ENCODE assay signal across 1 cellular context in the genomic region with DNA sequence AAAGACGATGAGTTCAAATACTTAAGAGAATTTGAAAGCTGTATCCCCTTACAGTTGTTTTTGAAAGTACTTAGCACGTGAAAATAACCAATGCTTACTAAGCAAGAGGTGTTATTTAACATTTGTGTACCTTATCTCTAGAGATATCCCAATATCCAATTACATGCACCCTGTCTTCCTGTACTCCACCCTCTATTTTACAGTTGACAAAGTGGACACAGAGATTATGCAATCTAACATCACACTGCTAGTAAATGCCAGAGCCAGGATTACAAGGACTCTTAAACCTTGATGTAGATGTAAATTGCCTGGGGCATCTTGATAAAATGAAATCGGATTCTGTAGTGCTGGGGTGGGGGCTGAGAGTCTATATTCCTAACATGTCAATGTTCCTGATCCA.
A peak's percentile ranks its signal among the peaks of the same experiment; 100 is the strongest.
TF ChIP-seq lines count a peak whose summit lies in the region.

No MANE protein-coding gene starts in this region.

TF ChIP-seq in K562, 482 proteins besides CTCF, POLR2A, EP300 and RAD21 (continued from another document):
- no peak for TF ChIP-seq MEIS2 (IDR thresholded peaks at IDR 0.05; ENCODE audit: partially characterized antibody)
- TF ChIP-seq ETS1 (conservative IDR thresholded peaks at IDR 0.05; ENCODE audit: control insufficient read depth, low read depth, low read length), result no peak
- no peak for TF ChIP-seq ZNF232 (CRISPR knock-in tag; IDR thresholded peaks at IDR 0.05)
- TF ChIP-seq PTBP1 (IDR thresholded peaks at IDR 0.05; ENCODE audit: low read depth, low read length), result no peak
- TF ChIP-seq TRIM24 (IDR thresholded peaks at IDR 0.05), result peak in 1 of 2 experiments; percentile 32; a peak in 1 of 4 replicates
- TF ChIP-seq TEAD4 (IDR thresholded peaks at IDR 0.05; ENCODE audit: low read length), result peak; percentile 34; the same call in 1 of the 2 replicates
- TF ChIP-seq TEAD4 (CRISPR knock-in tag; IDR thresholded peaks at IDR 0.05; ENCODE audit: borderline replicate concordance), result no peak
- no peak for TF ChIP-seq NR1H2 (CRISPR knock-in tag; IDR thresholded peaks at IDR 0.05)
- no peak for TF ChIP-seq HDAC6 (IDR thresholded peaks at IDR 0.05; ENCODE audit: low read depth, low read length)
- no peak for TF ChIP-seq E2F3 (CRISPR knock-in tag; IDR thresholded peaks at IDR 0.05)
- TF ChIP-seq ZNF282 (CRISPR knock-in tag; IDR thresholded peaks at IDR 0.05), result no peak
- TF ChIP-seq CCNT2 (IDR thresholded peaks at IDR 0.05; ENCODE audit: borderline replicate concordance, extremely low read depth, insufficient read length, low read depth, low read length), result no peak
- no peak for TF ChIP-seq EWSR1 (IDR thresholded peaks at IDR 0.05; ENCODE audit: borderline replicate concordance, low read depth, partially characterized antibody)
- TF ChIP-seq HIVEP1 (CRISPR knock-in tag; IDR thresholded peaks at IDR 0.05), result no peak
- TF ChIP-seq MAFK (IDR thresholded peaks at IDR 0.05; ENCODE audit: low read length), result no peak
- no peak for TF ChIP-seq BCOR (IDR thresholded peaks at IDR 0.05)
- TF ChIP-seq FOXA3 (CRISPR knock-in tag; conservative IDR thresholded peaks at IDR 0.05 in 1 of 2, IDR thresholded peaks at IDR 0.05 in 1 of 2), result no peak
- no peak for TF ChIP-seq ZNF217 (CRISPR knock-in tag; IDR thresholded peaks at IDR 0.05)
- no peak for TF ChIP-seq TCF3 (CRISPR knock-in tag; IDR thresholded peaks at IDR 0.05)
- TF ChIP-seq, protein P1, sequence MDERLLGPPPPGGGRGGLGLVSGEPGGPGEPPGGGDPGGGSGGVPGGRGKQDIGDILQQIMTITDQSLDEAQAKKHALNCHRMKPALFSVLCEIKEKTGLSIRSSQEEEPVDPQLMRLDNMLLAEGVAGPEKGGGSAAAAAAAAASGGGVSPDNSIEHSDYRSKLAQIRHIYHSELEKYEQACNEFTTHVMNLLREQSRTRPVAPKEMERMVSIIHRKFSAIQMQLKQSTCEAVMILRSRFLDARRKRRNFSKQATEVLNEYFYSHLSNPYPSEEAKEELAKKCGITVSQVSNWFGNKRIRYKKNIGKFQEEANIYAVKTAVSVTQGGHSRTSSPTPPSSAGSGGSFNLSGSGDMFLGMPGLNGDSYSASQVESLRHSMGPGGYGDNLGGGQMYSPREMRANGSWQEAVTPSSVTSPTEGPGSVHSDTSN (CRISPR knock-in tag; IDR thresholded peaks at IDR 0.05; ENCODE audit: low read depth), result no peak
- TF ChIP-seq, protein P1 (tag; conservative IDR thresholded peaks at IDR 0.05; ENCODE audit: low read depth), result no peak
- no peak for TF ChIP-seq ZNF583 (CRISPR knock-in tag; IDR thresholded peaks at IDR 0.05)
- TF ChIP-seq NFIC (IDR thresholded peaks at IDR 0.05), result no peak
- TF ChIP-seq ZNF695 (CRISPR knock-in tag; IDR thresholded peaks at IDR 0.05), result no peak
